Comparison of ENCODE assay signal across 16 cellular contexts in genomic region chr4:8131826-8132225, GRCh38.
"Had no signal": no experiment of that assay in that cellular context is flagged by ENCODE, and none has a peak within 500 bp of the region (broad histone marks: within the 10 kb centered on the region; RNA-seq: fewer than 3 reads in every experiment).

No MANE protein-coding gene starts in this region.

- H3K9me2 ChIP-seq: SK-N-SH had no signal

- H3K9ac ChIP-seq: SK-N-SH had no signal

- H3K4me3 ChIP-seq: MG63 had no signal

- H3K4me2 ChIP-seq: SK-N-SH had no signal

- H3K9me3 ChIP-seq: MG63, SK-N-SH had no signal

- H3K36me3 ChIP-seq: MG63 had no signal

- H3K27me3 ChIP-seq: MG63 had no signal

- DNase-seq: KBM-7, MG63, NCI-H1092, NCI-H1105 treated with DMSO at 0.1 percent for 48 hours, NCI-H1417 treated with DMSO at 0.1 percent for 48 hours, NCI-H187, NCI-H2029, NCI-H2171, NCI-H226, NCI-H446, NCI-H510A, NCI-H524 treated with DMSO at 0.1 percent for 48 hours, NCI-H774, RPMI8226, SHP77, SK-N-SH had no signal
